In the genomic region with DNA sequence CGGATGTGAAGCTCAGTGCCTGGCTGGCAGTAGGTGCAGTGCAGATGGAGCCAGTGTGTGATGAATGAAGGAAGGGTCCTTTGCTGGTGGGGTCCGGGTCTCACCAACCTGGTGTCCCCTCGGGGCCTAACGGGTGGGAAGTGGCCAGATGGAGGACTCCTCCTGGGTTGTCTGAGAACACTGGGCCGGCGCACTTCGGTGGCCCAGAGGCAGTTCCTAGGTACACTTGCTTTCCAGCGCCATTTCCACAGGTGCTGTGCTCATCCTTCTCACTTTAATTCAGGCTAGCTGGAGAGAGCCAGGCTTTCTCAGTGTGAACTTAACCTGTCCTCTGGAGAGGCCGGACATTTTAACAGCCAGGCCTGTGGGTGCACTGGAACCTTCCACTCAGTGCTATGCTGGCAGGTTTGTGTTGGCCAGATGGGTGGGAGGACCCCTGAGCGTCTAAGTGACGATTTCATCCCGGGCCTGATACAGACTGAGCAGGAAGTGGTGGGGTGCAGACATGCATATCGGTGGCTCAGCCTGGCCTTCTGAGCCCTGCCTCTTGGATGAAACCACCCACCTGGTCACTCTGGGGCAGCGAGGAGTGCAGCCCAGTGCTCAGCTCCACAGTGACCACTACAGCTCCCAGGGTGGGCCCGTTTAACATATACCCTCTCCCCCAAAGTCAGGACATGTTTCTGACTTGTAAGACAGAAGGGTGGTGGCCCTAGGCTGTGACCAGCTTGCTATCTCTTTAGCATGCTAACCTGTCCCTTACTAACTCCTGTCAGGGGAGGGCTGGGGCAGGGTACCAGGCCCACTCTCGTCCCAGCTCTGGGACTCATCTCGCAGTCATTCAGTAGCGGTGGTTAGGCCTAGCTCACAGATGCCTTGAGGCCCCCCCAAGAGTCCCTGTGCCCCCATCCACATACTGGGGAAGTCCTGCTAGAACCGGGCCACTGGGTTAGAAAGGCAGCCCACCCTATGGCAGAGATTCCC, we compare ENCODE assay signal across 14 cellular contexts. TPM values are rescaled to one million over a fixed set of nuclear protein-coding genes. Genes with fewer than 3 reads are reported as not detected.
A peak's percentile ranks its signal among the peaks of the same experiment; 100 is the strongest.
DNase-seq lines count a peak whose midpoint lies in the region; ATAC-seq and TF ChIP-seq lines count a peak whose summit lies in the region.
"Had no signal": no experiment of that assay in that cellular context is flagged by ENCODE, and none has a peak within 500 bp of the region (broad histone marks: within the 10 kb centered on the region; RNA-seq: fewer than 3 reads in every experiment).

No MANE protein-coding gene starts in this region.

- CTCF ChIA-PET in AG04450 (lab: Charles Lee), result interaction anchor here (1.0 kb wide), 2 partner anchors 8 to 61 kb away, joined by 3 read pairs; a partner anchor contains a TSS

- intact Hi-C loops in left cardiac atrium (cut with DNase I), result no loop called here

- no peaks in the 10 kb centered on the region; the same call in 1 of the 2 replicates for H3K9me3 ChIP-seq in AG04450 (ENCODE audit: control insufficient read depth, insufficient read depth, low read length)
- H3K9me3 ChIP-seq: HAP-1 had no signal

- no peaks in the 10 kb centered on the region for H3K27me3 ChIP-seq in AG04450 (ENCODE audit: control insufficient read depth, insufficient read depth, low read length)
- H3K27me3 ChIP-seq: heart right ventricle had no signal

- DNase-seq in AG04450 (ENCODE audit: low read depth, low spot score), result no peak
- DNase-seq in NCI-H524 treated with DMSO at 0.1 percent for 48 hours (lab: John Stamatoyannopoulos, UW), result peak; percentile 14
- no peak for DNase-seq in epithelial cell of prostate (ENCODE audit: low read depth, low spot score)
- DNase-seq in ecto neural progenitor cell (ENCODE audit: low spot score), result no peak
- DNase-seq in left cardiac atrium, result no peak
- no peak for DNase-seq in stimulated activated CD4-positive, alpha-beta T cell treated with anti-CD3 and anti-CD28 coated beads, Interleukin-2, amount 100 ng/mL, for 48 hours
- DNase-seq: CD4-positive, alpha-beta T cell; heart right ventricle; left ventricle myocardium superior; NCI-H226; occipital lobe had no signal

- no peak for TF ChIP-seq CTCF in AG04450 (IDR thresholded peaks at IDR 0.05; ENCODE audit: low read depth, low read length)

- no peak overlapping the region for H3K4me3 ChIP-seq in AG04450 (ENCODE audit: low read depth, low read length)
- H3K4me3 ChIP-seq: HAP-1, heart right ventricle had no signal

- POLR2A ChIA-PET in AG04450 (lab: Yijun Ruan, JAX), result no interaction called here

- ATAC-seq in GM19395 (IDR thresholded peaks at IDR 0.05; ENCODE audit: unreplicated experiment) (peak; percentile 62), HG02571 (IDR thresholded peaks at IDR 0.05; ENCODE audit: unreplicated experiment) (no peak), left cardiac atrium (no peak)
- ATAC-seq: heart right ventricle, left ventricle myocardium superior had no signal

- peak overlapping the region; percentile 11 for H3K27ac ChIP-seq in AG04450 (ENCODE audit: low read depth, low read length)
- peak overlapping the region; percentile 100 for H3K27ac ChIP-seq in epithelial cell of prostate

RNA-seq across cellular contexts. Expression of a gene that starts 8.2 kb away (rescaled TPM):
- 43.2 and 60.0 TPM in 2 replicates for polyA plus RNA-seq in AG04450 (2011; rRNA removed)
- polyA minus RNA-seq in AG04450 (2011; rRNA and poly(A)+ RNA removed), result 70.7 and 104 TPM in 2 replicates
- 100 to 1,000 TPM; 103 to 152 TPM for total RNA-seq in left cardiac atrium

RNA-seq across cellular contexts. Expression of a gene that starts 44.2 kb away (rescaled TPM):
- 39.9 and 51.4 TPM in 2 replicates for polyA plus RNA-seq in AG04450 (2011; rRNA removed)
- polyA minus RNA-seq in AG04450 (2011; rRNA and poly(A)+ RNA removed), result 34.2 and 39.9 TPM in 2 replicates
- total RNA-seq in left cardiac atrium, result 100 to 1,000 TPM; 110 to 127 TPM
